In the genomic region with DNA sequence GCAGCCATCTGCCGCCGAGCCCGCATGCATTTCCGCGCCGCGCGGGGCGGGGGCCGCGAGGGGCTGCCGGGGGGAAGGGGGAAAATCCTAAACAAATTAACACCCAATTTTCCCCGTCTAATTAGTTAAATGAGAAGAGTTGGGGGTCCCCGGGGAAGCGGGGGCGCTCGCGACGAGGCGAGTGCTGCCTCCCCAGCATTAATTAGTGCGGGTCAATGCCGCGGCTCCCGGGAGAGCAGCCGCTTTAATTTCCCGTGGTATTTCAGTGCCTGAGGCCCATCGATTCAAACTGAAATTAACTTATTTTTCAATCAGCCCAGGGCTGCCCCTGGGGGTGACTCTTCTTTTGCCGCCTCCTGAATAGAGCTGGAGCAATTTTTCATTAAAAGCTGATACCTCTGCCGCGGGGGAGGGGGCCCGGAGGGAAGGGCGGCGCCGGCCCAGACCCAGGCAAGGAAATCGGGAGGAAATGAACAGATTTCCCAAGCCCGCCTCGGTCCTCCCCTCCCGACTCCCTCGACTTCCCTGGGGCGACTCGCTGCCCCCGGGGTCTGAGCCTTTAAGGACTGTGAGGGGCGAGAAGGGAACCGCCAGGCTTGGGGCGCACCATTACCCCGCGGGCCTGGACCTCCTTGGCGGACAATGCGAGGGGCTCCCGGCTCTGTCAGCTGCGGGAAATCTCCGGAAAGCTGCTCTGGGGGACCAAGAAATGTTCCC, we compare ENCODE assay signal across 8 cellular contexts.
DNase-seq lines count a peak whose midpoint lies in the region; ATAC-seq, FAIRE-seq and TF ChIP-seq lines count a peak whose summit lies in the region.

No MANE protein-coding gene starts in this region.

- H3K4me1 Mint-ChIP-seq in stimulated activated naive CD8-positive, alpha-beta T cell treated with anti-CD3 and anti-CD28 coated beads, Interleukin-15, Interleukin-2, amounts not matched to agents 100 ng/mL and 50 ng/mL, for 24 hours (ENCODE audit: low read depth), result peaks cover 6% of the 10 kb centered on the region

- no peak for DNase-seq in stimulated activated naive CD8-positive, alpha-beta T cell treated with anti-CD3 and anti-CD28 coated beads, Interleukin-15, Interleukin-2, amounts not matched to agents 100 U/mL and 50 U/mL, for 24 hours
- DNase-seq in cardiac fibroblast (ENCODE audit: low read depth in 2 of 2) (no peak), NCI-H1092 (lab: John Stamatoyannopoulos, UW) (no peak), AG20443 (ENCODE audit: low spot score) (no peak), RCC 7860 (ENCODE audit: low spot score) (no peak)

- no peaks in the 10 kb centered on the region for H3K36me3 ChIP-seq in mucosa of rectum (ENCODE audit: control insufficient read depth in 2 of 2, insufficient read depth in 2 of 2, low read length in 2 of 2)

- peaks cover 10 to 11% of the 10 kb centered on the region in 2 donors for H3K27me3 ChIP-seq in mucosa of rectum (ENCODE audit: control insufficient read depth in 2 of 2, insufficient read depth in 2 of 2, low read length in 2 of 2)

- H3K4me3 ChIP-seq in cardiac fibroblast (replicated peaks in 1 of 2; ENCODE audit: low read depth in 2 of 2, low read length in 2 of 2) (peak overlapping the region; percentile 58 to 67), mucosa of rectum (ENCODE audit: low read length in 2 of 2) (peak overlapping the region; percentile 55 to 70)

- H3K27ac ChIP-seq in mucosa of rectum (ENCODE audit: low read depth in 2 of 2, low read length in 2 of 2), result no peak overlapping the region

- H3K27me3 Mint-ChIP-seq in stimulated activated naive CD8-positive, alpha-beta T cell treated with anti-CD3 and anti-CD28 coated beads, Interleukin-15, Interleukin-2, amounts not matched to agents 100 ng/mL and 50 ng/mL, for 24 hours, result peaks cover 5% of the 10 kb centered on the region

- H3K4me3 Mint-ChIP-seq in stimulated activated naive CD8-positive, alpha-beta T cell treated with anti-CD3 and anti-CD28 coated beads, Interleukin-15, Interleukin-2, amounts not matched to agents 100 ng/mL and 50 ng/mL, for 24 hours, result peak overlapping the region; percentile 79

- no peak for ATAC-seq in stimulated activated naive CD8-positive, alpha-beta T cell treated with anti-CD3 and anti-CD28 coated beads, Interleukin-15, Interleukin-2, amounts not matched to agents 100 U/mL and 50 U/mL, for 24 hours
- ATAC-seq in HG03175 (IDR thresholded peaks at IDR 0.05; ENCODE audit: unreplicated experiment), result no peak

- FAIRE-seq in RCC 7860 (lab: Jason Lieb, UNC), result no peak

- no peaks in the 10 kb centered on the region for H3K36me3 Mint-ChIP-seq in stimulated activated naive CD8-positive, alpha-beta T cell treated with anti-CD3 and anti-CD28 coated beads, Interleukin-15, Interleukin-2, amounts not matched to agents 100 ng/mL and 50 ng/mL, for 24 hours (ENCODE audit: low read depth)

- peak overlapping the region in 1 of 2 donors; percentile 21 for H3K9ac ChIP-seq in mucosa of rectum (ENCODE audit: low read depth in 1 of 2, low read length in 2 of 2)

- H3K4me1 ChIP-seq in mucosa of rectum (ENCODE audit: control insufficient read depth in 2 of 2, insufficient read depth in 2 of 2, low read length in 2 of 2), result peaks cover 6 to 7% of the 10 kb centered on the region in 2 donors

- no peaks in the 10 kb centered on the region for H3K9me3 ChIP-seq in mucosa of rectum (ENCODE audit: control insufficient read depth in 2 of 2, low read length in 2 of 2)

- H3K27ac Mint-ChIP-seq in stimulated activated naive CD8-positive, alpha-beta T cell treated with anti-CD3 and anti-CD28 coated beads, Interleukin-15, Interleukin-2, amounts not matched to agents 100 ng/mL and 50 ng/mL, for 24 hours, result no peak overlapping the region

- no peak for TF ChIP-seq CTCF in cardiac fibroblast (IDR thresholded peaks at IDR 0.05; ENCODE audit: low read depth, low read length)

- H3K9me3 Mint-ChIP-seq in stimulated activated naive CD8-positive, alpha-beta T cell treated with anti-CD3 and anti-CD28 coated beads, Interleukin-15, Interleukin-2, amounts not matched to agents 100 ng/mL and 50 ng/mL, for 24 hours, result no peaks in the 10 kb centered on the region
